9 cellular contexts compared by ENCODE assay signal in the genomic region with DNA sequence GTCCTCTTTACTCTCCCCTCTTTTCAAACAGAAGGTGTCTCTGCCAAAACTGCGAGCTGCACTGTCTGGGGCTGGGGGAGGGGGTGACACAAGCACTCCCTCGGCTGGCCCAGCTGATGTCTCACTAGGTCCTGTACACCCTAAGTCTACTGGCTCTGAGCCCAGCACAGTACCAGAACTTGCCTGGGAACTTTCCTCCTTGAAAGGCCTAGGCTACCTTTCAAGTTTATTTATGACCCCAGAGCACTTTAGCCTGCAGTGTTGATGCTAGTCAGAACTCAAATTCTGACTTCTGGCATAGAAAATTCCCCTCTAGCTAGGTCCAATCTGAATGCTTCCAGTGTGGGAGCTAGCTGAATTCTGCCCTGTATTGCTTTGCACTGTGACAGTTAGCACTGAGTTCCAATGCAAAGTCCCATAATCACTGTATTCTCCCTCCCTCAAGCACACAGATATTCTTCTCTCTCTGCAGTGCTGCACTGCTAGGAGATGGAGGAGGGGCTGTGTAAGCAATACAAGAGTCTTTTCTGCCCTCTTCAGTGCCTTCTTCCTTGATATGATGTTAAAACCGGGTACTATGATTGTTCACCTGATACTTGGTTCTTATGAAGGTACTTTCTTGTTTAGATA. TPM values are rescaled to one million over a fixed set of nuclear protein-coding genes. Genes with fewer than 3 reads are reported as not detected.
DNase-seq lines count a peak whose midpoint lies in the region; ATAC-seq and TF ChIP-seq lines count a peak whose summit lies in the region.
"Had no signal": no experiment of that assay in that cellular context is flagged by ENCODE, and none has a peak within 500 bp of the region (broad histone marks: within the 10 kb centered on the region; RNA-seq: fewer than 3 reads in every experiment).

No MANE protein-coding gene starts in this region.

- ATAC-seq in HCT116 = peak; percentile 70
- no peak for ATAC-seq in HG02840 (IDR thresholded peaks at IDR 0.05; ENCODE audit: low FRiP score, unreplicated experiment)
- no peak for ATAC-seq in HG03442 (IDR thresholded peaks at IDR 0.05; ENCODE audit: unreplicated experiment)

- peak overlapping the region; percentile 72 for H3K4me2 ChIP-seq in HCT116 (ENCODE audit: low read length)

- H3K9me2 ChIP-seq in HCT116 (ENCODE audit: insufficient read depth) = no peaks in the 10 kb centered on the region

- RAD21 ChIA-PET in HCT116 (lab: Charles Lee; ENCODE audit: low non-redundant PET in 1 of 2, low total read pairs in 2 of 2, uncharacterized antibody in 2 of 2, unreplicated experiment in 2 of 2) = interaction anchor here in 1 of 2 experiments (1.0 to 1.9 kb wide), 2 partner anchors 9 to 30 kb away, joined by 3 to 8 read pairs; no protein-coding TSS in a partner anchor

- H3K79me2 ChIP-seq in HCT116 (ENCODE audit: insufficient read depth, low read length) = no peaks in the 10 kb centered on the region

- H3K36me3 ChIP-seq in HCT116 (ENCODE audit: control insufficient read depth in 1 of 2, insufficient read depth in 2 of 2, low read length in 2 of 2) (no peaks in the 10 kb centered on the region), stomach smooth muscle (ENCODE audit: control insufficient read depth in 2 of 2, insufficient read depth in 2 of 2, low read length in 2 of 2) (no peaks in the 10 kb centered on the region)

- no peaks in the 10 kb centered on the region for H4K20me1 ChIP-seq in HCT116 (ENCODE audit: insufficient read depth)

- CTCF ChIA-PET in HCT116 (lab: Charles Lee) = no interaction called here

- no peaks in the 10 kb centered on the region for H3K27me3 ChIP-seq in HCT116 (ENCODE audit: insufficient read depth, low read length)
- no peaks in the 10 kb centered on the region for H3K27me3 ChIP-seq in stomach smooth muscle (ENCODE audit: control insufficient read depth in 1 of 2, insufficient read depth in 2 of 2, low read length in 2 of 2)

- H2AFZ ChIP-seq in HCT116 (ENCODE audit: low read depth, low read length, poor library complexity, severe bottlenecking) = no peak overlapping the region

- TF ChIP-seq RAD21 in HCT116 (IDR thresholded peaks at IDR 0.05; ENCODE audit: low read depth) = peak; percentile 2; the same call in 1 of the 2 replicates

- H3K27ac ChIP-seq in HCT116 (ENCODE audit: low read depth, low read length) (peak overlapping the region; percentile 97), stomach smooth muscle (ENCODE audit: low read length) (peak overlapping the region; percentile 85)

- no peak for TF ChIP-seq POLR2A in HCT116 (IDR thresholded peaks at IDR 0.05; ENCODE audit: borderline replicate concordance, extremely low read depth, insufficient read depth, insufficient read length)

- H3K9ac ChIP-seq in HCT116 (ENCODE audit: low read length) (peak overlapping the region; percentile 59), stomach smooth muscle (ENCODE audit: low read length in 2 of 2) (peak overlapping the region in 1 of 2 donors; percentile 52)

- H3K4me1 ChIP-seq in HCT116 (ENCODE audit: control insufficient read depth in 1 of 2, insufficient read depth in 2 of 2, low read length in 2 of 2) (peaks cover 29 to 31% of the 10 kb centered on the region in 2 experiments), stomach smooth muscle (ENCODE audit: control insufficient read depth, insufficient read depth, low read length) (peaks cover 14% of the 10 kb centered on the region)

- no peak for TF ChIP-seq CTCF in HCT116 (IDR thresholded peaks at IDR 0.05 in 2 of 3, conservative IDR thresholded peaks at IDR 0.05 in 1 of 3; ENCODE audit: borderline replicate concordance in 1 of 3, insufficient read depth in 1 of 3, low read depth in 2 of 3, low read length in 2 of 3)

- H3K9me3 ChIP-seq in HCT116 (ENCODE audit: control insufficient read depth in 1 of 2, insufficient read depth in 1 of 2, low read depth in 1 of 2, low read length in 2 of 2) = no peaks in the 10 kb centered on the region
- no peaks in the 10 kb centered on the region for H3K9me3 ChIP-seq in stomach smooth muscle (ENCODE audit: control insufficient read depth in 2 of 2, low read length in 2 of 2)

- POLR2A ChIA-PET in HCT116 (lab: Charles Lee) = interaction anchor here (0.8 to 2.5 kb wide), 5 partner anchors 10 to 61 kb away, joined by 3 to 21 read pairs (median 4); a partner anchor contains a TSS

- BruUV-seq in HCT116 (replicated peaks; lab: Mats Ljungman, UMichigan) = no TSS peak

- intact Hi-C loops in HCT116 (cut with micrococcal nuclease) = no loop called here

- H3K4me3 ChIP-seq in HCT116 (replicated peaks in 1 of 2; ENCODE audit: low read depth in 1 of 2, low read length in 2 of 2) (peak overlapping the region; percentile 11 to 19; a peak in 2 of 4 replicates), stomach smooth muscle (ENCODE audit: low read length in 2 of 2) (peak overlapping the region; percentile 44 to 52)

- peak; percentile 60 for DNase-seq in HCT116 (ENCODE audit: low read depth, low spot score)
- DNase-seq in amniotic epithelial cell (ENCODE audit: low read depth) = peak; percentile 66
- DNase-seq in left kidney (ENCODE audit: low read depth, low spot score) = peak; percentile 45
- DNase-seq in activated CD4-positive, alpha-beta T cell treated with anti-CD3 and anti-CD28 coated beads, Interleukin-2, amount 50 U/mL, for 48 hours = no peak
- DNase-seq in Kasumi-1 (lab: John Stamatoyannopoulos, UW) = no peak
- DNase-seq: activated gamma-delta T cell had no signal

TF ChIP-seq in HCT116, 20 proteins besides CTCF, POLR2A, EP300 and RAD21 (continues in another document):
- no peak for TF ChIP-seq EGR1 (IDR thresholded peaks at IDR 0.05; ENCODE audit: low read depth)
- TF ChIP-seq ELF1 (IDR thresholded peaks at IDR 0.05; ENCODE audit: borderline replicate concordance, low read depth) = no peak
- TF ChIP-seq, protein P1, sequence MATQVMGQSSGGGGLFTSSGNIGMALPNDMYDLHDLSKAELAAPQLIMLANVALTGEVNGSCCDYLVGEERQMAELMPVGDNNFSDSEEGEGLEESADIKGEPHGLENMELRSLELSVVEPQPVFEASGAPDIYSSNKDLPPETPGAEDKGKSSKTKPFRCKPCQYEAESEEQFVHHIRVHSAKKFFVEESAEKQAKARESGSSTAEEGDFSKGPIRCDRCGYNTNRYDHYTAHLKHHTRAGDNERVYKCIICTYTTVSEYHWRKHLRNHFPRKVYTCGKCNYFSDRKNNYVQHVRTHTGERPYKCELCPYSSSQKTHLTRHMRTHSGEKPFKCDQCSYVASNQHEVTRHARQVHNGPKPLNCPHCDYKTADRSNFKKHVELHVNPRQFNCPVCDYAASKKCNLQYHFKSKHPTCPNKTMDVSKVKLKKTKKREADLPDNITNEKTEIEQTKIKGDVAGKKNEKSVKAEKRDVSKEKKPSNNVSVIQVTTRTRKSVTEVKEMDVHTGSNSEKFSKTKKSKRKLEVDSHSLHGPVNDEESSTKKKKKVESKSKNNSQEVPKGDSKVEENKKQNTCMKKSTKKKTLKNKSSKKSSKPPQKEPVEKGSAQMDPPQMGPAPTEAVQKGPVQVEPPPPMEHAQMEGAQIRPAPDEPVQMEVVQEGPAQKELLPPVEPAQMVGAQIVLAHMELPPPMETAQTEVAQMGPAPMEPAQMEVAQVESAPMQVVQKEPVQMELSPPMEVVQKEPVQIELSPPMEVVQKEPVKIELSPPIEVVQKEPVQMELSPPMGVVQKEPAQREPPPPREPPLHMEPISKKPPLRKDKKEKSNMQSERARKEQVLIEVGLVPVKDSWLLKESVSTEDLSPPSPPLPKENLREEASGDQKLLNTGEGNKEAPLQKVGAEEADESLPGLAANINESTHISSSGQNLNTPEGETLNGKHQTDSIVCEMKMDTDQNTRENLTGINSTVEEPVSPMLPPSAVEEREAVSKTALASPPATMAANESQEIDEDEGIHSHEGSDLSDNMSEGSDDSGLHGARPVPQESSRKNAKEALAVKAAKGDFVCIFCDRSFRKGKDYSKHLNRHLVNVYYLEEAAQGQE (IDR thresholded peaks at IDR 0.05; ENCODE audit: low read depth) = no peak
- no peak for TF ChIP-seq EZH2 (IDR thresholded peaks at IDR 0.05)
- TF ChIP-seq JUND (IDR thresholded peaks at IDR 0.05) = peak; percentile 40
- 0 out of 2 replicates have a peak, but pooled peaks have one; percentile 17 for TF ChIP-seq ZFX (IDR thresholded peaks at IDR 0.05)
- no peak for TF ChIP-seq CEBPB (IDR thresholded peaks at IDR 0.05; ENCODE audit: low read depth)
- TF ChIP-seq, protein P2, sequence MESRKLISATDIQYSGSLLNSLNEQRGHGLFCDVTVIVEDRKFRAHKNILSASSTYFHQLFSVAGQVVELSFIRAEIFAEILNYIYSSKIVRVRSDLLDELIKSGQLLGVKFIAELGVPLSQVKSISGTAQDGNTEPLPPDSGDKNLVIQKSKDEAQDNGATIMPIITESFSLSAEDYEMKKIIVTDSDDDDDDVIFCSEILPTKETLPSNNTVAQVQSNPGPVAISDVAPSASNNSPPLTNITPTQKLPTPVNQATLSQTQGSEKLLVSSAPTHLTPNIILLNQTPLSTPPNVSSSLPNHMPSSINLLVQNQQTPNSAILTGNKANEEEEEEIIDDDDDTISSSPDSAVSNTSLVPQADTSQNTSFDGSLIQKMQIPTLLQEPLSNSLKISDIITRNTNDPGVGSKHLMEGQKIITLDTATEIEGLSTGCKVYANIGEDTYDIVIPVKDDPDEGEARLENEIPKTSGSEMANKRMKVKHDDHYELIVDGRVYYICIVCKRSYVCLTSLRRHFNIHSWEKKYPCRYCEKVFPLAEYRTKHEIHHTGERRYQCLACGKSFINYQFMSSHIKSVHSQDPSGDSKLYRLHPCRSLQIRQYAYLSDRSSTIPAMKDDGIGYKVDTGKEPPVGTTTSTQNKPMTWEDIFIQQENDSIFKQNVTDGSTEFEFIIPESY (IDR thresholded peaks at IDR 0.05; ENCODE audit: extremely low read depth, insufficient replicate concordance, low read length) = no peak
- TF ChIP-seq EZH2phosphoT487 (IDR thresholded peaks at IDR 0.05; ENCODE audit: borderline replicate concordance) = no peak
- TF ChIP-seq SIN3A (IDR thresholded peaks at IDR 0.05; ENCODE audit: low read depth) = no peak
- TF ChIP-seq POLR2AphosphoS5 (IDR thresholded peaks at IDR 0.05; ENCODE audit: low read depth, low read length) = peak; percentile 34; the same call in 1 of the 2 replicates
- peak; percentile 48 for TF ChIP-seq TCF7L2 (IDR thresholded peaks at IDR 0.05; ENCODE audit: borderline replicate concordance, extremely low read depth, insufficient read depth, insufficient read length)
- no peak for TF ChIP-seq ZNF274 (IDR thresholded peaks at IDR 0.05; ENCODE audit: low read depth, low read length)
- TF ChIP-seq SP1 (IDR thresholded peaks at IDR 0.05; ENCODE audit: low read depth) = peak; percentile 43; the same call in 1 of the 2 replicates
- TF ChIP-seq, protein P3, sequence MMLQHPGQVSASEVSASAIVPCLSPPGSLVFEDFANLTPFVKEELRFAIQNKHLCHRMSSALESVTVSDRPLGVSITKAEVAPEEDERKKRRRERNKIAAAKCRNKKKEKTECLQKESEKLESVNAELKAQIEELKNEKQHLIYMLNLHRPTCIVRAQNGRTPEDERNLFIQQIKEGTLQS (IDR thresholded peaks at IDR 0.05) = no peak

RNA-seq across cellular contexts. Expression of a gene that starts 10.5 kb away (rescaled TPM):
- 13.3 TPM for total RNA-seq in HCT116 (2021; ENCODE audit: unreplicated experiment)
- 24.9 and 29.0 TPM in 2 replicates for polyA plus RNA-seq in HCT116 (2012)

Comparison
In these comparisons a context has a peak if more than half of its experiments do, and no peak if none do; other contexts are left out.
1. DNase-seq: peak in HCT116 (single experiment), amniotic epithelial cell (single experiment) and left kidney (single experiment); none in activated CD4-positive, alpha-beta T cell treated with anti-CD3 and anti-CD28 coated beads, Interleukin-2, amount 50 U/mL, for 48 hours (0 of 2) and Kasumi-1 (0 of 2).